In the genomic region with DNA sequence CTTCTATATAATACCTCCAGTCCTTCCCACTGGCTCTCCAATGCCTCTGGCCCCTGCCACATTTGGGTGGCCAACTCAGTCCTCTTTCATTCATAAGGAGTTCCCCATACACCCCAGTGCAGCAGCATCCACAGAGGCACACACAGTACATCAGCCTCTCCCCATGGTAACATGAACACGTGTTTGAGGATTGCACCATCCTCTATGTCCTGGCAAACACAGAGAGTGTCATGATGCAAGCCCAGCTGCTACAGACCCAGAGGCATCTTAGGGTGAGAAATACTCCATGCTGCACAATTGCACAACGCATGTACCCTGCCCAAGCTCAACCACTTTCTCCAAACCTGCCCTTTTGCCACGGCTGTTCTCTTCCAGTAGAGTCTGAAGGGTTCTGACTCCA, we compare ENCODE assay signal across 9 cellular contexts. TPM values are rescaled to one million over a fixed set of nuclear protein-coding genes. Genes with fewer than 3 reads are reported as not detected.
DNase-seq lines count a peak whose midpoint lies in the region; ATAC-seq and TF ChIP-seq lines count a peak whose summit lies in the region.
"Had no signal": no experiment of that assay in that cellular context is flagged by ENCODE, and none has a peak within 500 bp of the region (broad histone marks: within the 10 kb centered on the region; RNA-seq: fewer than 3 reads in every experiment).

No MANE protein-coding gene starts in this region.

- no peak overlapping the region for H3K4me3 ChIP-seq in BJ (ENCODE audit: low read depth, low read length)
- H3K4me3 ChIP-seq in esophagus (ENCODE audit: low read depth in 1 of 2, low read length in 2 of 2): no peak overlapping the region

- no peaks in the 10 kb centered on the region for H3K27me3 ChIP-seq in BJ (ENCODE audit: control insufficient read depth, insufficient read depth, low read length)
- H3K27me3 ChIP-seq in esophagus (ENCODE audit: control insufficient read depth in 1 of 2, insufficient read depth in 2 of 2, low read length in 2 of 2): no peaks in the 10 kb centered on the region

- 22 to 31% methylated on average over 3 of the region's 3 CpGs for WGBS in esophagus, 2 donors

- POLR2A ChIA-PET in BJ (lab: Charles Lee): interaction anchor here (0.5 to 1.0 kb wide), 2 partner anchors 10 to 12 kb away, joined by 6 to 10 read pairs; no protein-coding TSS in a partner anchor

- H3K36me3 Mint-ChIP-seq in neural crest cell (ENCODE audit: low read depth): peaks cover 10% of the 10 kb centered on the region

- peak overlapping the region; percentile 79 for H3K27ac Mint-ChIP-seq in neural crest cell (ENCODE audit: unreplicated experiment)

- TF ChIP-seq CTCF in BJ (IDR thresholded peaks at IDR 0.05; ENCODE audit: insufficient read depth, low read depth, low read length) (no peak), neural crest cell (conservative IDR thresholded peaks at IDR 0.05) (no peak)

- ATAC-seq in GM18517 (IDR thresholded peaks at IDR 0.05; ENCODE audit: unreplicated experiment) (no peak), HG02970 (IDR thresholded peaks at IDR 0.05; ENCODE audit: low FRiP score, unreplicated experiment) (no peak), GM18511 (IDR thresholded peaks at IDR 0.05; ENCODE audit: unreplicated experiment) (no peak)

- peak overlapping the region; percentile 66 to 82 for H3K27ac ChIP-seq in esophagus (ENCODE audit: low read depth in 2 of 2, low read length in 1 of 2)

- peaks cover 15% of the 10 kb centered on the region for H3K36me3 ChIP-seq in BJ (ENCODE audit: control insufficient read depth, insufficient read depth, low read length)
- peaks cover 0 to 3% of the 10 kb centered on the region in 2 donors for H3K36me3 ChIP-seq in esophagus (ENCODE audit: control insufficient read depth in 2 of 2, insufficient read depth in 2 of 2, low read length in 1 of 2)

- H3K27me3 Mint-ChIP-seq in neural crest cell (ENCODE audit: low read depth): no peaks in the 10 kb centered on the region

- DNase-seq in BJ (ENCODE audit: low read depth) (peak; percentile 84), NCI-H1694 treated with DMSO at 0.1 percent for 48 hours (lab: John Stamatoyannopoulos, UW) (peak; percentile 38), neural crest cell (ENCODE audit: low read depth, low spot score) (no peak), HK-2 (ENCODE audit: unreplicated experiment) (no peak)
- DNase-seq: islet precursor cell had no signal

- CTCF ChIA-PET in BJ (lab: Yijun Ruan, JAX): interaction anchor here (0.7 to 4.2 kb wide), 10 partner anchors 10 to 1072 kb away, joined by 3 to 15 read pairs (median 5); no protein-coding TSS in a partner anchor

- H3K9me3 Mint-ChIP-seq in neural crest cell: no peaks in the 10 kb centered on the region

- no peaks in the 10 kb centered on the region for H3K9me3 ChIP-seq in esophagus (ENCODE audit: control insufficient read depth in 2 of 2, insufficient read depth in 1 of 2, low read depth in 1 of 2, low read length in 1 of 2)

- peaks cover 0 to under 1% of the 10 kb centered on the region in 2 donors for H3K4me1 ChIP-seq in esophagus (ENCODE audit: control insufficient read depth in 2 of 2, insufficient read depth in 2 of 2, low read length in 1 of 2)

- no peak overlapping the region for H3K4me3 Mint-ChIP-seq in neural crest cell

- peaks cover 65% of the 10 kb centered on the region for H3K4me1 Mint-ChIP-seq in neural crest cell

RNA-seq across cellular contexts. Expression of gene IGFBP5, which starts 11.5 kb away (rescaled TPM):
- polyA plus RNA-seq in BJ (2011; rRNA removed): 882 and 1,060 TPM in 2 replicates
- 478 and 512 TPM in 2 replicates for polyA minus RNA-seq in BJ (2011; rRNA and poly(A)+ RNA removed)
- polyA plus RNA-seq in esophagus: 10 to 100 TPM; 29.4 to 46.5 TPM
- 140 TPM in 2 replicates for total RNA-seq in neural crest cell

RNA-seq across cellular contexts. Expression of gene IGFBP2, which starts 50.6 kb away (rescaled TPM):
- polyA plus RNA-seq in BJ (2011; rRNA removed) (122 and 142 TPM in 2 replicates), esophagus (100 to 1,000 TPM in 1 of 2 donors, 10 to 100 TPM in 1; 93.6 to 138 TPM)
- 30.7 and 38.3 TPM in 2 replicates for polyA minus RNA-seq in BJ (2011; rRNA and poly(A)+ RNA removed)
- 365 and 366 TPM in 2 replicates for total RNA-seq in neural crest cell

Comparison
In these comparisons a context has a peak if more than half of its experiments do, and no peak if none do; other contexts are left out.
1. DNase-seq: peak in BJ (single experiment) and NCI-H1694 treated with DMSO at 0.1 percent for 48 hours (single experiment); none in neural crest cell (single experiment) and HK-2 (single experiment).
2. RNA of gene IGFBP5, which starts 11.5 kb away (polyA plus RNA-seq): 882 to 1,060 TPM in BJ; 29.4 to 46.5 TPM in esophagus; every median in the first group is over 10 times any median in the second.